In genomic region chr11:9923280-9923679, GRCh38 we compare ENCODE assay signal across 1 cellular context.
TF ChIP-seq lines count a peak whose summit lies in the region.

No MANE protein-coding gene starts in this region.

TF ChIP-seq in WTC11, 78 proteins besides CTCF, POLR2A, EP300 and RAD21 (continued from another document):
- TF ChIP-seq PRDM15 (CRISPR knock-in tag; IDR thresholded peaks at IDR 0.05): no peak
- no peak for TF ChIP-seq ZNF671 (CRISPR knock-in tag; IDR thresholded peaks at IDR 0.05)
- no peak for TF ChIP-seq ZNF138 (CRISPR knock-in tag; conservative IDR thresholded peaks at IDR 0.05)
